18 cellular contexts compared by ENCODE assay signal in the genomic region with DNA sequence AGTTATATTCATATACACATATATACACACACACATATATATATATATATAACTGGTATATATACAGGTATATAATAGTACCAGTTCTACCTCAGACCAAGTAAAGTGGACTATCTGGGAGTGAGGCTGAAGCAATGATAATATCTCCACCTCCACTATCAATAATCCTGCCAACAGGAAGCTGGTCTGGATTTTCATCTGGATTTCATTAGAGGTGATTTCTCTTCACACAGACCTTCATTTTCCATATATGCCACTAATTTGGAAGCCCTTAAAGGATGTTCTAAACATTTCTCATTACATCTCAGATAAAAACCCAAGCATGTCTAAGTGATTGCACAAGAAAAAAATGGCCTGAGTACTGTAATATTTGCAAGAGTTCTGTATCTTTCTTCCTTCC. TPM values are rescaled to one million over a fixed set of nuclear protein-coding genes. Genes with fewer than 3 reads are reported as not detected.
DNase-seq lines count a peak whose midpoint lies in the region; ATAC-seq, FAIRE-seq and TF ChIP-seq lines count a peak whose summit lies in the region.
"Had no signal": no experiment of that assay in that cellular context is flagged by ENCODE, and none has a peak within 500 bp of the region (broad histone marks: within the 10 kb centered on the region; RNA-seq: fewer than 3 reads in every experiment).

No MANE protein-coding gene starts in this region.

- H3F3A ChIP-seq in GM23338 (replicated peaks; ENCODE audit: low read depth) = no peaks in the 10 kb centered on the region

- H3K27me3 Mint-ChIP-seq in CD4-positive, alpha-beta T cell = peaks cover 5% of the 10 kb centered on the region
- no peaks in the 10 kb centered on the region for H3K27me3 Mint-ChIP-seq in GM23338 (ENCODE audit: insufficient read depth, low read depth, poor library complexity)
- peaks cover 14% of the 10 kb centered on the region for H3K27me3 Mint-ChIP-seq in activated T-helper 2 cell treated with anti-CD3 and anti-CD28 coated beads, Interferon-gamma antibody, Interleukin-2, Interleukin-4, amounts not matched to agents 10 μg/mL and 5 μg/mL and 100 μg/mL, durations not matched to agents 14 hours and 24 hours and 36 hours (ENCODE audit: low read depth)

- in situ Hi-C loops in K562 (cut with MboI) = no loop called here

- H3K79me2 ChIP-seq in GM23338 (replicated peaks; ENCODE audit: insufficient read depth) (peaks cover 25% of the 10 kb centered on the region), K562 (ENCODE audit: control insufficient read depth, insufficient read depth, low read length) (peaks cover 15% of the 10 kb centered on the region; the same call in 2 of the 3 replicates)

- no peaks in the 10 kb centered on the region for H3K9me1 ChIP-seq in K562 (ENCODE audit: control insufficient read depth, insufficient read depth, low read length)

- no TSS peak for BruUV-seq in K562 (replicated peaks; lab: Mats Ljungman, UMichigan)

- no peaks in the 10 kb centered on the region for H3K9me3 ChIP-seq in CD4-positive, alpha-beta T cell (ENCODE audit: control insufficient read depth, low read length)
- no peaks in the 10 kb centered on the region for H3K9me3 ChIP-seq in K562 (replicated peaks; ENCODE audit: control insufficient read depth, insufficient read depth, low read depth, low read length)
- H3K9me3 ChIP-seq in ovary = no peaks in the 10 kb centered on the region

- H3K27me3 ChIP-seq in CD4-positive, alpha-beta T cell (ENCODE audit: control insufficient read depth, insufficient read depth, low read length) = peaks cover 4% of the 10 kb centered on the region
- H3K27me3 ChIP-seq in GM23338 (ENCODE audit: insufficient read depth) = no peaks in the 10 kb centered on the region
- peaks cover 4 to 6% of the 10 kb centered on the region in 2 experiments for H3K27me3 ChIP-seq in K562 (ENCODE audit: control insufficient read depth in 2 of 2, insufficient read depth in 2 of 2, low read length in 2 of 2)
- H3K27me3 ChIP-seq in ovary = no peaks in the 10 kb centered on the region

- no peak for ATAC-seq in CD4-positive, alpha-beta T cell (ENCODE audit: poor library complexity)
- no peak for ATAC-seq in GM23338
- ATAC-seq in K562 = no peak
- no peak for ATAC-seq in GM21619 (IDR thresholded peaks at IDR 0.05; ENCODE audit: unreplicated experiment)
- ATAC-seq: GM12878 had no signal

- CTCF ChIA-PET in CD4-positive, alpha-beta T cell (lab: Charles Lee) = interaction anchor here (1.8 kb wide), 1 partner anchor 191 kb away, joined by 6 read pairs; a partner anchor contains a TSS
- CTCF ChIA-PET in K562 (lab: Yijun Ruan, JAX; ENCODE audit: low intra/inter-chr PET ratio) = no interaction called here

- H3K27ac ChIP-seq in CD4-positive, alpha-beta T cell (ENCODE audit: low read depth, low read length) = no peak overlapping the region
- no peak overlapping the region for H3K27ac ChIP-seq in GM23338 (ENCODE audit: low read depth)
- no peak overlapping the region for H3K27ac ChIP-seq in K562 (ENCODE audit: extremely low read depth, low read depth, low read length)
- H3K27ac ChIP-seq in ovary = no peak overlapping the region
- H3K27ac ChIP-seq: C4-2B, KMS-11 had no signal

- intact Hi-C loops in CD4-positive, alpha-beta T cell (cut with DNase I, micrococcal nuclease) = loop anchor here (2.0 to 10.0 kb wide), 8 partner anchors 139 to 1666 kb away; a partner anchor contains a TSS
- intact Hi-C loops in K562 (cut with micrococcal nuclease) (no loop called here), ovary (cut with DNase I) (no loop called here)
- intact Hi-C loops in activated T-helper 2 cell treated with anti-CD3 and anti-CD28 coated beads, Interferon-gamma antibody, Interleukin-2, Interleukin-4, amounts not matched to agents 10 μg/mL and 5 μg/mL and 100 μg/mL, durations not matched to agents 14 hours and 24 hours and 36 hours (cut with micrococcal nuclease) = loop anchor here (5.0 kb wide), 2 partner anchors 39 to 114 kb away; no protein-coding TSS in a partner anchor

- no peak for FAIRE-seq in K562 (lab: Jason Lieb, UNC)
- FAIRE-seq: GM12878, H1 had no signal

- H3K36me3 ChIP-seq in GM23338 (ENCODE audit: insufficient read depth) = no peaks in the 10 kb centered on the region
- no peaks in the 10 kb centered on the region for H3K36me3 ChIP-seq in K562 (ENCODE audit: control insufficient read depth, insufficient read depth, low read length)
- H3K36me3 ChIP-seq in ovary = no peaks in the 10 kb centered on the region

- no peak for TF ChIP-seq RAD21 in K562 (CRISPR knock-in tag; conservative IDR thresholded peaks at IDR 0.05 in 1 of 2, IDR thresholded peaks at IDR 0.05 in 1 of 2)

- no peak overlapping the region for H3K27ac Mint-ChIP-seq in CD4-positive, alpha-beta T cell
- H3K27ac Mint-ChIP-seq in GM23338 = no peak overlapping the region
- no peak overlapping the region for H3K27ac Mint-ChIP-seq in activated T-helper 2 cell treated with anti-CD3 and anti-CD28 coated beads, Interferon-gamma antibody, Interleukin-2, Interleukin-4, amounts not matched to agents 10 μg/mL and 5 μg/mL and 100 μg/mL, durations not matched to agents 14 hours and 24 hours and 36 hours
- H3K27ac Mint-ChIP-seq: CD4-positive, alpha-beta memory T cell; H9 had no signal

- peak; percentile 10 for DNase-seq in AG09319 (ENCODE audit: extremely low read depth, low read depth)
- DNase-seq in CD4-positive, alpha-beta T cell = no peak
- no peak for DNase-seq in GM23338 (ENCODE audit: low spot score)
- DNase-seq in K562 (ENCODE audit: extremely low read depth in 1 of 4, low spot score in 3 of 4) = no peak
- no peak for DNase-seq in ovary
- DNase-seq in activated T-helper 2 cell treated with anti-CD3 and anti-CD28 coated beads, Interferon-gamma antibody, Interleukin-2, Interleukin-4, amounts not matched to agents 10 μg/mL and 5 μg/mL and 100 μg/mL, durations not matched to agents 14 hours and 24 hours and 36 hours (ENCODE audit: low spot score) = no peak
- DNase-seq in activated CD4-positive, alpha-beta T cell treated with anti-CD3 and anti-CD28 coated beads for 48 hours = no peak
- DNase-seq: 8988T; CD4-positive, alpha-beta memory T cell; DMS153; DMS79; GF-D8; H9 had no signal

- peaks cover 26% of the 10 kb centered on the region for H3K4me1 Mint-ChIP-seq in CD4-positive, alpha-beta T cell (ENCODE audit: low read depth)
- H3K4me1 Mint-ChIP-seq in GM23338 = peaks cover 11% of the 10 kb centered on the region
- H3K4me1 Mint-ChIP-seq in activated T-helper 2 cell treated with anti-CD3 and anti-CD28 coated beads, Interferon-gamma antibody, Interleukin-2, Interleukin-4, amounts not matched to agents 10 μg/mL and 5 μg/mL and 100 μg/mL, durations not matched to agents 14 hours and 24 hours and 36 hours (ENCODE audit: low read depth) = peaks cover 15% of the 10 kb centered on the region

- H3K4me2 ChIP-seq in GM23338 (no peak overlapping the region), K562 (ENCODE audit: insufficient read depth, low read length) (no peak overlapping the region)

- H3K4me1 ChIP-seq in GM23338 (ENCODE audit: insufficient read depth) (peaks cover 8% of the 10 kb centered on the region), K562 (replicated peaks in 1 of 2; ENCODE audit: control insufficient read depth in 2 of 2, insufficient read depth in 2 of 2, low read length in 2 of 2) (peaks cover 3 to 6% of the 10 kb centered on the region in 2 experiments; a peak in 2 of 5 replicates), ovary (ENCODE audit: insufficient read depth) (no peaks in the 10 kb centered on the region)

- TF ChIP-seq EP300 in K562 (IDR thresholded peaks at IDR 0.05; ENCODE audit: low read length) = no peak
- TF ChIP-seq EP300 in ovary (IDR thresholded peaks at IDR 0.05) = no peak

- H3K4me3 ChIP-seq in GM23338 (no peak overlapping the region), K562 (no peak overlapping the region), ovary (no peak overlapping the region)
- H3K4me3 ChIP-seq: GM12878 had no signal

- H4K20me1 ChIP-seq in GM23338 (replicated peaks; ENCODE audit: insufficient read depth) (no peaks in the 10 kb centered on the region), K562 (replicated peaks; ENCODE audit: control insufficient read depth, insufficient read depth, low read length) (no peaks in the 10 kb centered on the region)

- peaks cover 4% of the 10 kb centered on the region for H3K36me3 Mint-ChIP-seq in CD4-positive, alpha-beta T cell (ENCODE audit: low read depth)
- H3K36me3 Mint-ChIP-seq in GM23338 (ENCODE audit: low read depth) = no peaks in the 10 kb centered on the region
- H3K36me3 Mint-ChIP-seq in activated T-helper 2 cell treated with anti-CD3 and anti-CD28 coated beads, Interferon-gamma antibody, Interleukin-2, Interleukin-4, amounts not matched to agents 10 μg/mL and 5 μg/mL and 100 μg/mL, durations not matched to agents 14 hours and 24 hours and 36 hours (ENCODE audit: low read depth) = no peaks in the 10 kb centered on the region

- H2AFZ ChIP-seq in GM23338 (0 out of 2 replicates have a peak overlapping the region, but pooled peaks have one; percentile 47), K562 (ENCODE audit: low read depth, low read length) (no peak overlapping the region)

- TF ChIP-seq CTCF in AG09319 (IDR thresholded peaks at IDR 0.05; ENCODE audit: low read depth, low read length) (no peak), GM23338 (conservative IDR thresholded peaks at IDR 0.05; ENCODE audit: low read depth in 2 of 2) (no peak), K562 (IDR thresholded peaks at IDR 0.05 in 2 of 3, conservative IDR thresholded peaks at IDR 0.05 in 1 of 3; ENCODE audit: insufficient read depth in 2 of 3, low read depth in 1 of 3, low read length in 3 of 3) (no peak), ovary (IDR thresholded peaks at IDR 0.05) (no peak)
- no peak for TF ChIP-seq CTCF in CD4-positive, alpha-beta T cell (IDR thresholded peaks at IDR 0.05)

- POLR2A ChIA-PET in CD4-positive, alpha-beta T cell (lab: Charles Lee) = no interaction called here
- POLR2A ChIA-PET in K562 (lab: Yijun Ruan, JAX) = interaction anchor here (1.1 kb wide), 1 partner anchor 10 kb away, joined by 3 read pairs; no protein-coding TSS in a partner anchor

- H3K9me2 ChIP-seq in GM23338 (ENCODE audit: insufficient read depth) = no peaks in the 10 kb centered on the region

- TF ChIP-seq POLR2A in K562 (conservative IDR thresholded peaks at IDR 0.05) (no peak), ovary (IDR thresholded peaks at IDR 0.05) (no peak)

- no peaks in the 10 kb centered on the region for H3K9me3 Mint-ChIP-seq in CD4-positive, alpha-beta T cell
- H3K9me3 Mint-ChIP-seq in GM23338 = no peaks in the 10 kb centered on the region
- no peaks in the 10 kb centered on the region for H3K9me3 Mint-ChIP-seq in activated T-helper 2 cell treated with anti-CD3 and anti-CD28 coated beads, Interferon-gamma antibody, Interleukin-2, Interleukin-4, amounts not matched to agents 10 μg/mL and 5 μg/mL and 100 μg/mL, durations not matched to agents 14 hours and 24 hours and 36 hours
- H3K9me3 Mint-ChIP-seq: H9 had no signal

- H3K9ac ChIP-seq in K562 (ENCODE audit: insufficient read depth in 1 of 2, low read depth in 2 of 2, low read length in 2 of 2) = no peak overlapping the region
- H3K9ac ChIP-seq: KMS-11 had no signal

- H3K4me3 Mint-ChIP-seq in CD4-positive, alpha-beta T cell = peak overlapping the region; percentile 60
- H3K4me3 Mint-ChIP-seq in GM23338 = no peak overlapping the region
- no peak overlapping the region for H3K4me3 Mint-ChIP-seq in activated T-helper 2 cell treated with anti-CD3 and anti-CD28 coated beads, Interferon-gamma antibody, Interleukin-2, Interleukin-4, amounts not matched to agents 10 μg/mL and 5 μg/mL and 100 μg/mL, durations not matched to agents 14 hours and 24 hours and 36 hours (ENCODE audit: low read depth)

RNA-seq across cellular contexts. Expression of a gene that starts 1.7 kb away (rescaled TPM):
- total RNA-seq in CD4-positive, alpha-beta T cell = 1 to 10 TPM; 5.8 to 7.8 TPM
- 24.6 and 29.7 TPM in 2 replicates for total RNA-seq in GM23338 (2014; rRNA removed; shearing (Covaris generic))
- polyA plus RNA-seq in GM23338 (2016; fragmentation: Nextera tagmentation; extraction: Ambion mirVana) = 18.3 and 22.6 TPM in 2 replicates
- 36.2 and 46.3 TPM in 2 replicates for total RNA-seq in K562 (2011; cell fraction: chromatin; rRNA removed; ENCODE audit: low replicate concordance)
- 20.3 and 25.4 TPM in 2 replicates for total RNA-seq in K562 (2011; cell fraction: nucleolus; rRNA removed)
- total RNA-seq in K562 (2011; cell fraction: nucleoplasm; rRNA removed) = 36.7 and 64.9 TPM in 2 replicates
- 12.1 and 20.9 TPM in 2 replicates for total RNA-seq in K562 (2014; rRNA removed)
- 17.6 and 20.0 TPM in 2 replicates for total RNA-seq in K562 (2014; rRNA removed; fragmentation: Illumina TruSeq; extraction: Trizol)
- total RNA-seq in K562 (2015; rRNA removed; fragmentation: Illumina TruSeq; extraction: Trizol) = 21.2 and 22.4 TPM in 2 replicates
- total RNA-seq in K562 (2021) = 28.0 and 28.2 TPM in 2 replicates
- polyA plus RNA-seq in K562 (2011; rRNA removed) = 29.9 and 34.9 TPM in 2 replicates
- 22.9 and 25.7 TPM in 2 replicates for polyA plus RNA-seq in K562 (2011; cell fraction: cytosol; rRNA removed)
- 22.4 and 26.3 TPM in 2 replicates for polyA plus RNA-seq in K562 (2011; cell fraction: nucleus; rRNA removed)
- polyA plus RNA-seq in K562 (2012) = 12.9 and 15.5 TPM in 2 replicates
- 18.1 and 20.4 TPM in 2 replicates for polyA plus RNA-seq in K562 (2014; fragmentation: Illumina TruSeq; extraction: Trizol)
- 1 to 10 TPM; 6.1 to 7.0 TPM for polyA plus RNA-seq in K562 (2014; fragmentation: Nextera tagmentation; extraction: Ambion mirVana)
- polyA plus RNA-seq in K562 (2014; rRNA removed) = 10.0 and 20.4 TPM in 2 replicates
- polyA minus RNA-seq in K562 (2011; rRNA and poly(A)+ RNA removed) = 46.0 and 51.7 TPM in 2 replicates
- polyA minus RNA-seq in K562 (2011; cell fraction: cytosol; rRNA and poly(A)+ RNA removed) = 21.2 and 31.0 TPM in 2 replicates
- polyA minus RNA-seq in K562 (2011; cell fraction: nucleus; rRNA and poly(A)+ RNA removed) = 10.8 and 16.6 TPM in 2 replicates
- 10 to 100 TPM in 5 of 7 donors, 1 to 10 TPM in 2; 3.9 to 25.7 (median 15.7) TPM for total RNA-seq in ovary
- polyA plus RNA-seq in ovary = 10 to 100 TPM in 1 of 2 donors, 1 to 10 TPM in 1; 4.6 to 22.5 TPM
- 22.8 and 23.1 TPM in 2 replicates for total RNA-seq in activated T-helper 2 cell treated with anti-CD3 and anti-CD28 coated beads, Interferon-gamma antibody, Interleukin-2, Interleukin-4, amounts not matched to agents 10 μg/mL and 5 μg/mL and 100 μg/mL, durations not matched to agents 14 hours and 24 hours and 36 hours

Comparison
In these comparisons a context has a peak if more than half of its experiments do, and no peak if none do; other contexts are left out.
1. intact Hi-C loops: an anchor here in CD4-positive, alpha-beta T cell (2.0 to 10.0 kb wide) and activated T-helper 2 cell treated with anti-CD3 and anti-CD28 coated beads, Interferon-gamma antibody, Interleukin-2, Interleukin-4, amounts not matched to agents 10 μg/mL and 5 μg/mL and 100 μg/mL, durations not matched to agents 14 hours and 24 hours and 36 hours (5.0 kb wide); none called in K562 and ovary.